24 cellular contexts compared by ENCODE assay signal in genomic region chr3:70247955-70248354, GRCh38.
"Had no signal": no experiment of that assay in that cellular context is flagged by ENCODE, and none has a peak within 500 bp of the region (broad histone marks: within the 10 kb centered on the region; RNA-seq: fewer than 3 reads in every experiment).

No MANE protein-coding gene starts in this region.

- H3K4me1 ChIP-seq: colonic mucosa, right lobe of liver, spleen, testis, upper lobe of right lung had no signal

- H3K4me1 Mint-ChIP-seq: naive thymus-derived CD8-positive, alpha-beta T cell; stimulated activated memory B cell treated with anti-CD40 and anti-IgM and Interleukin-4, amounts not matched to agents 10 μg/mL and 1 μg/mL and 100 μg/mL, for 72 hours; stimulated activated naive CD8-positive, alpha-beta T cell treated with anti-CD3 and anti-CD28 coated beads, Interleukin-15, amount 100 ng/mL, for 72 hours had no signal

- H3K4me3 Mint-ChIP-seq: endodermal cell; naive thymus-derived CD8-positive, alpha-beta T cell; stimulated activated memory B cell treated with anti-CD40 and anti-IgM and Interleukin-4, amounts not matched to agents 10 μg/mL and 1 μg/mL and 100 μg/mL, for 72 hours; stimulated activated naive CD8-positive, alpha-beta T cell treated with anti-CD3 and anti-CD28 coated beads, Interleukin-15, amount 100 ng/mL, for 72 hours had no signal

- ATAC-seq: heart left ventricle; left lobe of liver; mucosa of descending colon; naive thymus-derived CD8-positive, alpha-beta T cell; right lobe of liver; stimulated activated memory B cell treated with anti-CD40 and anti-IgM and Interleukin-4, amounts not matched to agents 10 μg/mL and 1 μg/mL and 100 μg/mL, for 72 hours; stimulated activated naive CD8-positive, alpha-beta T cell treated with anti-CD3 and anti-CD28 coated beads, Interleukin-15, amount 100 ng/mL, for 72 hours; upper lobe of right lung had no signal

- H3K9me3 Mint-ChIP-seq: endodermal cell had no signal

- H3K27ac Mint-ChIP-seq: endodermal cell; naive thymus-derived CD8-positive, alpha-beta T cell; progenitor cell of endocrine pancreas; stimulated activated memory B cell treated with anti-CD40 and anti-IgM and Interleukin-4, amounts not matched to agents 10 μg/mL and 1 μg/mL and 100 μg/mL, for 72 hours; stimulated activated naive CD8-positive, alpha-beta T cell treated with anti-CD3 and anti-CD28 coated beads, Interleukin-15, amount 100 ng/mL, for 72 hours had no signal

- H3K36me3 ChIP-seq: colonic mucosa, heart left ventricle, neutrophil, ovary, right lobe of liver, spleen, tibial nerve, upper lobe of right lung had no signal

- DNase-seq: cerebellar nuclear complex; colonic mucosa; effector CD4-positive, alpha-beta T cell; endodermal cell; heart left ventricle; hippocampal formation; kidney glomerular epithelial cell; mammary epithelial cell; mucosa of descending colon; naive thymus-derived CD8-positive, alpha-beta T cell; ovary; right lobe of liver; spleen; stimulated activated CD4-positive, alpha-beta T cell treated with anti-CD3 and anti-CD28 coated beads, Interleukin-15, amount 100 ng/mL, for 24 hours; stimulated activated CD4-positive, alpha-beta T cell treated with anti-CD3 and anti-CD28 coated beads, Interleukin-1b, Interleukin-23, amount 100 ng/mL, for 48 hours; stimulated activated CD4-positive, alpha-beta T cell treated with anti-CD3 and anti-CD28 coated beads, Interleukin-4, amount 100 ng/mL, for 24 hours; stimulated activated naive CD8-positive, alpha-beta T cell treated with anti-CD3 and anti-CD28 coated beads, Interleukin-15, amount 100 ng/mL, for 72 hours; testis; upper lobe of right lung had no signal

- H3K9me3 ChIP-seq: colonic mucosa, mucosa of descending colon, neutrophil, ovary, right lobe of liver, spleen, testis, upper lobe of right lung had no signal

- H3K27me3 Mint-ChIP-seq: stimulated activated memory B cell treated with anti-CD40 and anti-IgM and Interleukin-4, amounts not matched to agents 10 μg/mL and 1 μg/mL and 100 μg/mL, for 72 hours had no signal

- H3K27me3 ChIP-seq: colonic mucosa, neutrophil, right lobe of liver, spleen, testis, tibial nerve, upper lobe of right lung had no signal

- H3K36me3 Mint-ChIP-seq: stimulated activated memory B cell treated with anti-CD40 and anti-IgM and Interleukin-4, amounts not matched to agents 10 μg/mL and 1 μg/mL and 100 μg/mL, for 72 hours had no signal

- H3K4me3 ChIP-seq: colonic mucosa, heart left ventricle, mucosa of descending colon, ovary, right lobe of liver, spleen, testis, tibial nerve, upper lobe of right lung had no signal

- H3K27ac ChIP-seq: colonic mucosa, heart left ventricle, neutrophil, ovary, right lobe of liver, spleen, testis, tibial nerve, upper lobe of right lung had no signal
